9 cellular contexts compared by ENCODE assay signal in genomic region chr18:47283476-47283875, GRCh38. TPM values are rescaled to one million over a fixed set of nuclear protein-coding genes. Genes with fewer than 3 reads are reported as not detected.
A peak's percentile ranks its signal among the peaks of the same experiment; 100 is the strongest.
DNase-seq lines count a peak whose midpoint lies in the region; ATAC-seq, FAIRE-seq and TF ChIP-seq lines count a peak whose summit lies in the region.
"Had no signal": no experiment of that assay in that cellular context is flagged by ENCODE, and none has a peak within 500 bp of the region (broad histone marks: within the 10 kb centered on the region; RNA-seq: fewer than 3 reads in every experiment).

No MANE protein-coding gene starts in this region.

- H3K9me2 ChIP-seq in OCI-LY7 (ENCODE audit: insufficient read depth, low read length) = no peaks in the 10 kb centered on the region

- POLR2A ChIA-PET in OCI-LY7 (lab: Charles Lee) = no interaction called here

- no peak for FAIRE-seq in GM12891 (lab: Jason Lieb, UNC)

- DNase-seq in AG09319 (ENCODE audit: extremely low read depth, low read depth) = no peak
- DNase-seq in GM20000 (ENCODE audit: low spot score) = no peak
- DNase-seq in OCI-LY7 (ENCODE audit: low spot score) = peak; percentile 13
- peak; percentile 25 for DNase-seq in fibroblast of peridontal ligament (ENCODE audit: extremely low read depth)
- no peak for DNase-seq in SK-N-DZ (ENCODE audit: low spot score)
- DNase-seq in GM12891 (ENCODE audit: insufficient read length, low spot score) = no peak
- DNase-seq in foreskin melanocyte = no peak
- DNase-seq: T-cell had no signal

- no peaks in the 10 kb centered on the region for H3K9me3 ChIP-seq in OCI-LY7 (ENCODE audit: low read length)

- H3K27ac ChIP-seq in OCI-LY7 (ENCODE audit: low read depth, low read length, poor library complexity, severe bottlenecking) = no peak overlapping the region

- H3K79me2 ChIP-seq in OCI-LY7 (ENCODE audit: insufficient read depth, low read depth, low read length) = no peaks in the 10 kb centered on the region

- CTCF ChIA-PET in OCI-LY7 (lab: Charles Lee; ENCODE audit: unreplicated experiment) = no interaction called here

- H3K4me1 ChIP-seq in OCI-LY7 (ENCODE audit: insufficient read depth, low read length, poor library complexity, severe bottlenecking) = no peaks in the 10 kb centered on the region

- no peaks in the 10 kb centered on the region for H3K36me3 ChIP-seq in OCI-LY7 (ENCODE audit: insufficient read depth, low read length)

- no peak for TF ChIP-seq POLR2A in GM12891 (IDR thresholded peaks at IDR 0.05; ENCODE audit: low read depth, low read length)

- no peak overlapping the region for H2AFZ ChIP-seq in OCI-LY7 (ENCODE audit: low read length)

- TF ChIP-seq CTCF in AG09319 (IDR thresholded peaks at IDR 0.05; ENCODE audit: low read depth, low read length) = peak; percentile 35
- peak; percentile 21 for TF ChIP-seq CTCF in GM20000 (IDR thresholded peaks at IDR 0.05; ENCODE audit: extremely low read depth, missing control alignments)
- peak; percentile 74 for TF ChIP-seq CTCF in OCI-LY7 (conservative IDR thresholded peaks at IDR 0.05; ENCODE audit: low read length)

- intact Hi-C loops in OCI-LY7 (cut with micrococcal nuclease; ENCODE audit: unreplicated experiment) = no loop called here

- H4K20me1 ChIP-seq in OCI-LY7 (ENCODE audit: insufficient read depth, low read length) = no peaks in the 10 kb centered on the region

- H3K4me2 ChIP-seq in OCI-LY7 (ENCODE audit: low read length) = no peak overlapping the region

- H3K4me3 ChIP-seq in OCI-LY7 (ENCODE audit: low read depth, low read length, poor library complexity, severe bottlenecking) = no peak overlapping the region

- ATAC-seq in HG02973 (IDR thresholded peaks at IDR 0.05; ENCODE audit: unreplicated experiment) = no peak
- ATAC-seq: T-cell had no signal

- BruUV-seq in OCI-LY7 (replicated peaks; lab: Mats Ljungman, UMichigan) = no TSS peak

TF ChIP-seq in GM12891, 5 proteins besides CTCF, POLR2A, EP300 and RAD21:
- TF ChIP-seq TAF1 (IDR thresholded peaks at IDR 0.05; ENCODE audit: low read depth, low read length) (no peak), POLR2AphosphoS5 (IDR thresholded peaks at IDR 0.05; ENCODE audit: low read depth, low read length) (no peak), PAX5 (IDR thresholded peaks at IDR 0.05; ENCODE audit: insufficient read depth, low read length, severe bottlenecking) (no peak), POU2F2 (IDR thresholded peaks at IDR 0.05; ENCODE audit: low read depth, low read length) (no peak), SPI1 (IDR thresholded peaks at IDR 0.05; ENCODE audit: low read depth, low read length) (no peak)
TF ChIP-seq in GM12891: peak in this region for 0.

RNA-seq across cellular contexts. Expression of gene SKOR2, which starts 32.0 kb away (rescaled TPM):
- not detected in 2 replicates for total RNA-seq in OCI-LY7 (2014; rRNA removed; shearing (Covaris generic))
- total RNA-seq in OCI-LY7 (2022) = not detected in 2 replicates
- polyA plus RNA-seq in SK-N-DZ (2014; cell fraction: cytosol; rRNA removed) = not detected in 2 replicates
- polyA plus RNA-seq in SK-N-DZ (2014; cell fraction: nucleus; rRNA removed) = not detected in 2 replicates
- polyA plus RNA-seq in GM12891 (2012; ENCODE audit: low read depth, missing spikeins) = not detected
- total RNA-seq: T-cell had no signal

Comparison
In these comparisons a context has a peak if more than half of its experiments do, and no peak if none do; other contexts are left out.
1. DNase-seq: peak in OCI-LY7 (single experiment) and fibroblast of peridontal ligament (single experiment); none in AG09319 (single experiment), GM20000 (single experiment), SK-N-DZ (single experiment), GM12891 (single experiment) and foreskin melanocyte (single experiment).
2. CTCF ChIP-seq: peak in every context shown above with its lines; median percentile 74 in OCI-LY7; 35 in AG09319; 21 in GM20000.